8 cellular contexts compared by ENCODE assay signal in genomic region chr22:19892249-19892879, GRCh38. TPM values are rescaled to one million over a fixed set of nuclear protein-coding genes. Genes with fewer than 3 reads are reported as not detected.
DNase-seq lines count a peak whose midpoint lies in the region; ATAC-seq and TF ChIP-seq lines count a peak whose summit lies in the region.

No MANE protein-coding gene starts in this region.

- H3K27me3 Mint-ChIP-seq in CD4-positive, alpha-beta memory T cell, result no peaks in the 10 kb centered on the region

- intact Hi-C loops in CD4-positive, alpha-beta memory T cell (cut with micrococcal nuclease), result loop anchor here (2.0 to 5.0 kb wide), 2 partner anchors 16 to 135 kb away; no protein-coding TSS in a partner anchor
- intact Hi-C loops in left lung (cut with DNase I), result no loop called here

- peak; percentile 7 for ATAC-seq in left lung
- no peak for ATAC-seq in HG03097 (IDR thresholded peaks at IDR 0.05; ENCODE audit: low FRiP score, unreplicated experiment)

- peak overlapping the region; percentile 79 to 93 (median 86) for H3K4me3 Mint-ChIP-seq in CD4-positive, alpha-beta memory T cell

- CTCF ChIA-PET in CD4-positive, alpha-beta memory T cell (lab: Charles Lee; ENCODE audit: partially characterized antibody), result interaction anchor here (1.0 to 1.6 kb wide), 6 partner anchors 18 to 162 kb away, joined by 3 to 9 read pairs (median 5); partner anchors contain the start of genes GNB1L and RTL10

- H3K9me3 Mint-ChIP-seq in CD4-positive, alpha-beta memory T cell, result no peaks in the 10 kb centered on the region

- H3K27ac ChIP-seq in CD4-positive, alpha-beta memory T cell (ENCODE audit: low read depth, low read length), result peak overlapping the region; percentile 59
- H3K27ac ChIP-seq in left lung, result peak overlapping the region in 1 of 2 donors; percentile 19

- POLR2A ChIA-PET in CD4-positive, alpha-beta memory T cell (lab: Charles Lee; ENCODE audit: partially characterized antibody), result interaction anchor here (0.6 to 6.5 kb wide), 20 partner anchors 9 to 1090 kb away, joined by 3 to 92 read pairs (median 5); partner anchors contain the start of genes COMT, GNB1L, LZTR1 and RTL10

- DNase-seq in CD4-positive, alpha-beta memory T cell, result peak; percentile 22 to 67 (median 29)
- DNase-seq in NCI-H1417 (lab: John Stamatoyannopoulos, UW) (peak in 2 of 3 experiments; percentile 77 to 88), left lung (peak in 1 of 2 donors; percentile 72), LoVo (ENCODE audit: low spot score) (no peak), GF-D8 (lab: John Stamatoyannopoulos, UW) (no peak)
- peak; percentile 77 to 81 for DNase-seq in activated T-cell treated with anti-CD3 and anti-CD28 coated beads, Interleukin-2, amount 50 U/mL, for 48 hours
- DNase-seq in stimulated activated CD8-positive, alpha-beta memory T cell treated with anti-CD3 and anti-CD28 coated beads, Interleukin-7, amount 100 ng/mL, for 48 hours (ENCODE audit: extremely low read depth in 1 of 2, low read depth in 1 of 2), result peak; percentile 33 to 56

- H3K4me1 Mint-ChIP-seq in CD4-positive, alpha-beta memory T cell, result peaks cover 27 to 85% (median 45%) of the 10 kb centered on the region in 4 donors

- H3K4me1 ChIP-seq in CD4-positive, alpha-beta memory T cell (ENCODE audit: insufficient read depth, low read length), result peaks cover 69% of the 10 kb centered on the region
- H3K4me1 ChIP-seq in left lung, result peaks cover 2 to 26% of the 10 kb centered on the region in 2 donors

- H3K27ac Mint-ChIP-seq in CD4-positive, alpha-beta memory T cell, result peak overlapping the region; percentile 74 to 99 (median 96)

- peak overlapping the region; percentile 4 to 46 for H3K4me3 ChIP-seq in CD4-positive, alpha-beta memory T cell (ENCODE audit: low read length in 2 of 2)
- no peak overlapping the region for H3K4me3 ChIP-seq in left lung

- TF ChIP-seq CTCF in left lung (IDR thresholded peaks at IDR 0.05), result no peak

- no peaks in the 10 kb centered on the region for H3K36me3 ChIP-seq in CD4-positive, alpha-beta memory T cell (ENCODE audit: insufficient read depth, low read length)
- peaks cover 0 to 51% of the 10 kb centered on the region in 2 donors for H3K36me3 ChIP-seq in left lung

- H3K36me3 Mint-ChIP-seq in CD4-positive, alpha-beta memory T cell, result peaks cover 6% of the 10 kb centered on the region in 2 donors

- H3K27me3 ChIP-seq in CD4-positive, alpha-beta memory T cell (ENCODE audit: insufficient read depth, low read length), result no peaks in the 10 kb centered on the region
- H3K27me3 ChIP-seq in left lung, result no peaks in the 10 kb centered on the region

- no peaks in the 10 kb centered on the region for H3K9me3 ChIP-seq in CD4-positive, alpha-beta memory T cell (ENCODE audit: control insufficient read depth in 1 of 2, low read length in 2 of 2)
- no peaks in the 10 kb centered on the region for H3K9me3 ChIP-seq in left lung

RNA-seq across cellular contexts. Expression of gene GNB1L, which starts 37.7 kb away (rescaled TPM):
- 1 to 10 TPM; 7.9 to 8.7 TPM for total RNA-seq in CD4-positive, alpha-beta memory T cell
- polyA plus RNA-seq in CD4-positive, alpha-beta memory T cell, result 10 to 100 TPM; 12.7 to 14.6 TPM
- total RNA-seq in left lung, result 1 to 10 TPM; 6.7 to 7.9 TPM

RNA-seq across cellular contexts. Expression of gene RTL10, which starts 37.7 kb away (rescaled TPM):
- total RNA-seq in CD4-positive, alpha-beta memory T cell, result 10 to 100 TPM; 26.9 to 27.6 TPM
- 10 to 100 TPM in 1 of 2 donors, 1 to 10 TPM in 1; 4.3 to 13.0 TPM for polyA plus RNA-seq in CD4-positive, alpha-beta memory T cell
- total RNA-seq in left lung, result 10 to 100 TPM; 21.4 to 28.0 TPM

RNA-seq across cellular contexts. Expression of gene COMT, which starts 49.2 kb away (rescaled TPM):
- total RNA-seq in CD4-positive, alpha-beta memory T cell, result 10 to 100 TPM; 36.8 to 39.2 TPM
- 10 to 100 TPM; 93.1 to 93.9 TPM for polyA plus RNA-seq in CD4-positive, alpha-beta memory T cell
- total RNA-seq in left lung, result 100 to 1,000 TPM; 191 to 249 TPM

RNA-seq across cellular contexts. Expression of gene TXNRD2, which starts 49.3 kb away (rescaled TPM):
- 10 to 100 TPM; 34.2 to 35.9 TPM for total RNA-seq in CD4-positive, alpha-beta memory T cell
- polyA plus RNA-seq in CD4-positive, alpha-beta memory T cell, result 10 to 100 TPM in 1 of 2 donors, 1 to 10 TPM in 1; 8.5 to 11.2 TPM
- total RNA-seq in left lung, result 10 to 100 TPM; 36.5 to 42.8 TPM

Comparison
In these comparisons a context has a peak if more than half of its experiments do, and no peak if none do; other contexts are left out.
1. DNase-seq: peak in CD4-positive, alpha-beta memory T cell (5 of 5), NCI-H1417 (2 of 3), activated T-cell treated with anti-CD3 and anti-CD28 coated beads, Interleukin-2, amount 50 U/mL, for 48 hours (2 of 2) and stimulated activated CD8-positive, alpha-beta memory T cell treated with anti-CD3 and anti-CD28 coated beads, Interleukin-7, amount 100 ng/mL, for 48 hours (2 of 2); none in LoVo (single experiment) and GF-D8 (single experiment).
2. H3K4me3 ChIP-seq: peak in CD4-positive, alpha-beta memory T cell (2 of 2); none in left lung (0 of 2).
3. RNA of gene COMT, which starts 49.2 kb away (total RNA-seq): 191 to 249 TPM in left lung; 36.8 to 39.2 TPM in CD4-positive, alpha-beta memory T cell; every median in the first group is over 4 times any median in the second.